ENCODE assay signal across 12 cellular contexts in genomic region chr3:71432044-71432970, GRCh38.
A peak's percentile ranks its signal among the peaks of the same experiment; 100 is the strongest.
DNase-seq lines count a peak whose midpoint lies in the region; FAIRE-seq and TF ChIP-seq lines count a peak whose summit lies in the region.
"Had no signal": no experiment of that assay in that cellular context is flagged by ENCODE, and none has a peak within 500 bp of the region (broad histone marks: within the 10 kb centered on the region; RNA-seq: fewer than 3 reads in every experiment).

No MANE protein-coding gene starts in this region.

- no peak overlapping the region for H3K4me2 ChIP-seq in astrocyte (ENCODE audit: low read length)

- no peak for TF ChIP-seq POLR2A in thyroid gland (IDR thresholded peaks at IDR 0.05)

- H3K9me3 ChIP-seq in astrocyte (ENCODE audit: insufficient read depth, low read depth, low read length) (no peaks in the 10 kb centered on the region), kidney (ENCODE audit: control insufficient read depth in 1 of 2, low read length in 2 of 2) (no peaks in the 10 kb centered on the region), thyroid gland (no peaks in the 10 kb centered on the region)
- H3K9me3 ChIP-seq: Peyer's patch, tibial artery had no signal

- H3K4me1 ChIP-seq in astrocyte (ENCODE audit: insufficient read depth, low read length), result peaks cover 25% of the 10 kb centered on the region
- peaks cover 9 to 11% of the 10 kb centered on the region in 2 donors for H3K4me1 ChIP-seq in kidney (ENCODE audit: control insufficient read depth in 1 of 2, insufficient read depth in 1 of 2, low read depth in 1 of 2, low read length in 2 of 2)
- peaks cover 58 to 67% of the 10 kb centered on the region in 2 donors for H3K4me1 ChIP-seq in thyroid gland

- no peaks in the 10 kb centered on the region for H3K27me3 Mint-ChIP-seq in activated naive CD4-positive, alpha-beta T cell treated with anti-CD3 and anti-CD28 coated beads, Interleukin-2, amount 50 U/mL, for 24 hours
- no peaks in the 10 kb centered on the region for H3K27me3 Mint-ChIP-seq in astrocyte (ENCODE audit: low read depth, unreplicated experiment)

- no peak for FAIRE-seq in astrocyte (lab: Jason Lieb, UNC)
- no peak for FAIRE-seq in kidney (lab: Jason Lieb, UNC)
- FAIRE-seq: frontal cortex had no signal

- peaks cover 3% of the 10 kb centered on the region for H3K36me3 Mint-ChIP-seq in activated naive CD4-positive, alpha-beta T cell treated with anti-CD3 and anti-CD28 coated beads, Interleukin-2, amount 50 U/mL, for 24 hours
- H3K36me3 Mint-ChIP-seq in astrocyte (ENCODE audit: low read depth, unreplicated experiment), result peaks cover 25% of the 10 kb centered on the region

- TF ChIP-seq CTCF in astrocyte (IDR thresholded peaks at IDR 0.05; ENCODE audit: insufficient read depth, low read depth, low read length), result no peak
- no peak for TF ChIP-seq CTCF in kidney (IDR thresholded peaks at IDR 0.05; ENCODE audit: borderline replicate concordance, extremely low read depth, insufficient read depth)
- TF ChIP-seq CTCF in thyroid gland (IDR thresholded peaks at IDR 0.05), result no peak

- H3K4me3 ChIP-seq in astrocyte (ENCODE audit: insufficient read depth, low read depth, low read length), result no peak overlapping the region
- no peak overlapping the region for H3K4me3 ChIP-seq in kidney (ENCODE audit: low read length in 2 of 2)
- no peak overlapping the region for H3K4me3 ChIP-seq in thyroid gland (replicated peaks in 1 of 3)
- H3K4me3 ChIP-seq: Peyer's patch, tibial artery had no signal

- H3K4me1 Mint-ChIP-seq in activated naive CD4-positive, alpha-beta T cell treated with anti-CD3 and anti-CD28 coated beads, Interleukin-2, amount 50 U/mL, for 24 hours, result peaks cover 93% of the 10 kb centered on the region
- H3K4me1 Mint-ChIP-seq in astrocyte (ENCODE audit: low read depth, unreplicated experiment), result peaks cover 51% of the 10 kb centered on the region

- H3K27me3 ChIP-seq in astrocyte (ENCODE audit: insufficient read depth, low read length) (no peaks in the 10 kb centered on the region), thyroid gland (no peaks in the 10 kb centered on the region)
- H3K27me3 ChIP-seq: Peyer's patch, tibial artery had no signal

- DNase-seq in activated naive CD4-positive, alpha-beta T cell treated with Interleukin-2 at 50 U/mL for 16 hours, result no peak
- DNase-seq in astrocyte (ENCODE audit: low read depth) (peak; percentile 39), kidney (peak; percentile 73), thyroid gland (no peak), nucleus accumbens (lab: John Stamatoyannopoulos, UW) (no peak), kidney glomerular epithelial cell (lab: John Stamatoyannopoulos, UW) (no peak), RPMI8226 (no peak)
- DNase-seq: NCI-H2171 treated with DMSO at 0.1 percent for 48 hours, Peyer's patch, tibial artery had no signal

- H3K27ac ChIP-seq in astrocyte (ENCODE audit: low read depth, low read length), result no peak overlapping the region
- no peak overlapping the region for H3K27ac ChIP-seq in kidney (ENCODE audit: low read depth in 2 of 2, low read length in 2 of 2)
- peak overlapping the region in 2 of 3 donors; percentile 53 to 65 for H3K27ac ChIP-seq in thyroid gland
- H3K27ac ChIP-seq: tibial artery had no signal

- H3K9me3 Mint-ChIP-seq in activated naive CD4-positive, alpha-beta T cell treated with anti-CD3 and anti-CD28 coated beads, Interleukin-2, amount 50 U/mL, for 24 hours, result peaks cover under 1% of the 10 kb centered on the region
- peaks cover 15% of the 10 kb centered on the region for H3K9me3 Mint-ChIP-seq in astrocyte (ENCODE audit: unreplicated experiment)

- peak overlapping the region; percentile 99 for H3K27ac Mint-ChIP-seq in activated naive CD4-positive, alpha-beta T cell treated with anti-CD3 and anti-CD28 coated beads, Interleukin-2, amount 50 U/mL, for 24 hours
- H3K27ac Mint-ChIP-seq in astrocyte (ENCODE audit: unreplicated experiment), result peak overlapping the region; percentile 47

- H4K20me1 ChIP-seq in astrocyte (ENCODE audit: insufficient read depth, low read length), result peaks cover 67% of the 10 kb centered on the region

- H3K36me3 ChIP-seq in astrocyte (ENCODE audit: insufficient read depth, low read length) (no peaks in the 10 kb centered on the region), kidney (ENCODE audit: control insufficient read depth in 1 of 2, insufficient read depth in 2 of 2, low read length in 2 of 2) (no peaks in the 10 kb centered on the region), thyroid gland (no peaks in the 10 kb centered on the region)
- H3K36me3 ChIP-seq: Peyer's patch, tibial artery had no signal

- H3K9ac ChIP-seq in astrocyte (ENCODE audit: low read length) (no peak overlapping the region), kidney (ENCODE audit: low read length in 2 of 2) (no peak overlapping the region)

- H3K79me2 ChIP-seq in astrocyte (ENCODE audit: insufficient read depth, low read length), result peaks cover 75% of the 10 kb centered on the region

- peak overlapping the region; percentile 48 for H3K4me3 Mint-ChIP-seq in activated naive CD4-positive, alpha-beta T cell treated with anti-CD3 and anti-CD28 coated beads, Interleukin-2, amount 50 U/mL, for 24 hours
- H3K4me3 Mint-ChIP-seq in astrocyte (ENCODE audit: unreplicated experiment), result no peak overlapping the region

- no peak overlapping the region for H2AFZ ChIP-seq in astrocyte (ENCODE audit: low read depth, low read length)

- WGBS in thyroid gland, 2 donors, result 72 to 76% methylated on average over 17 of the region's 17 CpGs

- intact Hi-C loops in kidney (cut with DNase I) (no loop called here), thyroid gland (cut with DNase I) (loop anchor here (10.0 kb wide), 1 partner anchor 152 kb away; the partner anchor contains the start of gene FOXP1)

Comparison
In these comparisons a context has a peak if more than half of its experiments do, and no peak if none do; other contexts are left out.
1. DNase-seq: peak in astrocyte (single experiment) and kidney (single experiment); none in activated naive CD4-positive, alpha-beta T cell treated with Interleukin-2 at 50 U/mL for 16 hours (single experiment), thyroid gland (0 of 2), nucleus accumbens (0 of 56), kidney glomerular epithelial cell (single experiment) and RPMI8226 (single experiment).
2. H3K27ac ChIP-seq: peak in thyroid gland (2 of 3); none in astrocyte (single experiment) and kidney (0 of 2).